In genomic region chr21:42724226-42724920, GRCh38 we compare ENCODE assay signal across 12 cellular contexts.
DNase-seq lines count a peak whose midpoint lies in the region; ATAC-seq and TF ChIP-seq lines count a peak whose summit lies in the region.
"Had no signal": no experiment of that assay in that cellular context is flagged by ENCODE, and none has a peak within 500 bp of the region (broad histone marks: within the 10 kb centered on the region; RNA-seq: fewer than 3 reads in every experiment).

No MANE protein-coding gene starts in this region.

- H3K36me3 ChIP-seq in right atrium auricular region (no peaks in the 10 kb centered on the region), lung (ENCODE audit: control insufficient read depth in 2 of 2, insufficient read depth in 2 of 2, low read length in 2 of 2) (no peaks in the 10 kb centered on the region)
- H3K36me3 ChIP-seq: BE2C had no signal

- peak; percentile 33 for ATAC-seq in Right ventricle myocardium superior (ENCODE audit: poor library complexity)
- peak; percentile 47 for ATAC-seq in lung (ENCODE audit: insufficient read depth, low FRiP score)
- ATAC-seq in GM21515 (IDR thresholded peaks at IDR 0.05; ENCODE audit: unreplicated experiment): no peak
- ATAC-seq in activated T-cell treated with anti-CD3 and anti-CD28 coated beads, Interleukin-2, amount 50 U/mL, for 72 hours (replicated peaks in 1 of 2): no peak

- peaks cover 0 to 7% of the 10 kb centered on the region in 2 donors for H3K9me3 ChIP-seq in right atrium auricular region
- H3K9me3 ChIP-seq in lung (ENCODE audit: control insufficient read depth in 2 of 2, insufficient read depth in 1 of 2, low read length in 1 of 2): no peaks in the 10 kb centered on the region
- H3K9me3 ChIP-seq: BE2C had no signal

- no peak overlapping the region for H3K4me3 Mint-ChIP-seq in activated T-cell treated with anti-CD3 and anti-CD28 coated beads, Interleukin-2, amount 50 U/mL, for 72 hours

- H3K36me3 Mint-ChIP-seq in activated T-cell treated with anti-CD3 and anti-CD28 coated beads, Interleukin-2, amount 50 U/mL, for 72 hours (ENCODE audit: insufficient read depth in 2 of 2): peaks cover under 1 to 2% of the 10 kb centered on the region in 2 donors

- H3K4me1 Mint-ChIP-seq in activated T-cell treated with anti-CD3 and anti-CD28 coated beads, Interleukin-2, amount 50 U/mL, for 72 hours (ENCODE audit: low read depth): peaks cover 11% of the 10 kb centered on the region

- no peak overlapping the region for H3K27ac ChIP-seq in right atrium auricular region
- H3K27ac ChIP-seq in lung (ENCODE audit: low read depth in 1 of 2, low read length in 1 of 2): peak overlapping the region; percentile 14 to 73

- peaks cover 0 to 36% of the 10 kb centered on the region in 2 donors for H3K4me1 ChIP-seq in right atrium auricular region
- peaks cover 0 to 17% of the 10 kb centered on the region in 2 donors for H3K4me1 ChIP-seq in lung (ENCODE audit: control insufficient read depth in 2 of 2, insufficient read depth in 2 of 2, low read length in 2 of 2)

- 62 to 75% methylated on average over 12 of the region's 12 CpGs for WGBS in lung, 2 donors

- no peaks in the 10 kb centered on the region for H3K27me3 Mint-ChIP-seq in activated T-cell treated with anti-CD3 and anti-CD28 coated beads, Interleukin-2, amount 50 U/mL, for 72 hours (ENCODE audit: low read depth)

- no peaks in the 10 kb centered on the region for H3K27me3 ChIP-seq in right atrium auricular region
- no peaks in the 10 kb centered on the region for H3K27me3 ChIP-seq in lung (ENCODE audit: control insufficient read depth, insufficient read depth)
- H3K27me3 ChIP-seq: BE2C had no signal

- intact Hi-C loops in Right ventricle myocardium superior (cut with DNase I): no loop called here

- H3K27ac Mint-ChIP-seq in activated T-cell treated with anti-CD3 and anti-CD28 coated beads, Interleukin-2, amount 50 U/mL, for 72 hours: no peak overlapping the region

- DNase-seq in Right ventricle myocardium superior: no peak
- no peak for DNase-seq in right atrium auricular region (ENCODE audit: low spot score)
- peak; percentile 96 for DNase-seq in cardiac fibroblast (ENCODE audit: low read depth in 2 of 2)
- DNase-seq in lung (ENCODE audit: low spot score): no peak
- no peak for DNase-seq in activated T-cell treated with anti-CD3 and anti-CD28 coated beads, Interleukin-2, amount 50 U/mL, for 72 hours
- DNase-seq in NCI-H146 treated with DMSO at 0.1 percent for 48 hours (lab: John Stamatoyannopoulos, UW; ENCODE audit: unreplicated experiment): no peak
- DNase-seq in SHP77 (lab: John Stamatoyannopoulos, UW): no peak
- DNase-seq: BE2C; effector CD8-positive, alpha-beta T cell; KG1; stimulated activated CD4-positive, alpha-beta T cell treated with anti-CD3 and anti-CD28 coated beads, Interleukin-12 subunit alpha, Interleukin-12 subunit beta, amount 100 ng/mL, for 4 hours had no signal

- peaks cover 2 to 3% of the 10 kb centered on the region in 2 donors for H3K9me3 Mint-ChIP-seq in activated T-cell treated with anti-CD3 and anti-CD28 coated beads, Interleukin-2, amount 50 U/mL, for 72 hours

- no peak for TF ChIP-seq CTCF in right atrium auricular region (IDR thresholded peaks at IDR 0.05)
- TF ChIP-seq CTCF in cardiac fibroblast (IDR thresholded peaks at IDR 0.05; ENCODE audit: low read depth, low read length): no peak
- no peak for TF ChIP-seq CTCF in lung (IDR thresholded peaks at IDR 0.05; ENCODE audit: control extremely low read depth, extremely low read depth)

- no peak overlapping the region for H3K4me3 ChIP-seq in right atrium auricular region
- H3K4me3 ChIP-seq in cardiac fibroblast (replicated peaks in 1 of 2; ENCODE audit: low read depth in 2 of 2, low read length in 2 of 2): no peak overlapping the region
- H3K4me3 ChIP-seq in lung: no peak overlapping the region

Comparison
In these comparisons a context has a peak if more than half of its experiments do, and no peak if none do; other contexts are left out.
1. ATAC-seq: peak in Right ventricle myocardium superior (single experiment) and lung (single experiment); none in GM21515 (single experiment) and activated T-cell treated with anti-CD3 and anti-CD28 coated beads, Interleukin-2, amount 50 U/mL, for 72 hours (0 of 2).
2. DNase-seq: peak in cardiac fibroblast (2 of 2); none in Right ventricle myocardium superior (single experiment), right atrium auricular region (single experiment), lung (single experiment), activated T-cell treated with anti-CD3 and anti-CD28 coated beads, Interleukin-2, amount 50 U/mL, for 72 hours (0 of 2), NCI-H146 treated with DMSO at 0.1 percent for 48 hours (single experiment) and SHP77 (0 of 2).
3. H3K27ac ChIP-seq: peak in lung (2 of 2); none in right atrium auricular region (0 of 2).